In the genomic region with DNA sequence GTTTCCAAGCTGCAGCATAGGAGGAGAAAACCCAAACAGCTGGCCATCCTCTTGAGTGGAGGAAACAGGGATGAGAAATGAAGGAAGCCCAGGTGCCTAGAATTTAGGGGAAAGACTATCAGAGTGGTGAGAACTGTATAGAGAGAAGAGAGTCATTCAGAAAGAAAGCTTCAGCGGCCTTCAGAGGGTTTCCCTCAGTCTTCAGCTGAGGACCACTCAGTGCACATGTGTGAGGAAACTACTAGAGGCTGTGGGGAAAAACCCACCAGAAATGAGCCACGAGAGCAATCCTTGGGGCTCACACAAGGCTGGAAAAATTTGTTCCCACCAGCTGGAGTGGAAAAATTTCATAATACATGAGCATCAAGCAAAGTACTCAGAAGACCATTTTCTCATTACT, we compare ENCODE assay signal across 1 cellular context.
TF ChIP-seq lines count a peak whose summit lies in the region.

No MANE protein-coding gene starts in this region.

TF ChIP-seq in GM12878, 131 proteins besides CTCF, POLR2A, EP300 and RAD21:
- TF ChIP-seq CEBPB (IDR thresholded peaks at IDR 0.05; ENCODE audit: borderline replicate concordance in 1 of 2, low read depth in 2 of 2, low read length in 2 of 2) (no peak), POLR2AphosphoS5 (IDR thresholded peaks at IDR 0.05; ENCODE audit: low read length) (0 out of 2 replicates have a peak, but pooled peaks have one; percentile 22), TBL1XR1 (IDR thresholded peaks at IDR 0.05; ENCODE audit: low read depth, low read length) (no peak)
- TF ChIP-seq, protein P1, sequence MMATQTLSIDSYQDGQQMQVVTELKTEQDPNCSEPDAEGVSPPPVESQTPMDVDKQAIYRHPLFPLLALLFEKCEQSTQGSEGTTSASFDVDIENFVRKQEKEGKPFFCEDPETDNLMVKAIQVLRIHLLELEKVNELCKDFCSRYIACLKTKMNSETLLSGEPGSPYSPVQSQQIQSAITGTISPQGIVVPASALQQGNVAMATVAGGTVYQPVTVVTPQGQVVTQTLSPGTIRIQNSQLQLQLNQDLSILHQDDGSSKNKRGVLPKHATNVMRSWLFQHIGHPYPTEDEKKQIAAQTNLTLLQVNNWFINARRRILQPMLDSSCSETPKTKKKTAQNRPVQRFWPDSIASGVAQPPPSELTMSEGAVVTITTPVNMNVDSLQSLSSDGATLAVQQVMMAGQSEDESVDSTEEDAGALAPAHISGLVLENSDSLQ (IDR thresholded peaks at IDR 0.05) = no peak
